In the genomic region with DNA sequence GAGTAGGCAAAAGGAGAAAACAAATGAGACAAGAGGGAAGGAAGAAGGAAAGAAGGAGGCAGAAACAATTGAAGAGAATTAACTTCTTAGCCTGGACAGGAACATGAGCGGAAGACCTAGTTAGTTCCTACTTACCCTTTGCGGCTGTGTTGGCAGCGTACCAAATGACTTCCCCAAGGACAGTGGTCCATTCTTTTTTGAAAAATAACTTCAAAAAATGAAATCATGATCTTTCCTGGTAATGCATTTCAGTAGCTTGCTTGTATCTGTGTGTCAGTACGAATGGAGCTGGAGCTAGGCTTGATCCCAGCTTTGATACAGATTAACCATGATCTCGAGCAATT, we compare ENCODE assay signal across 13 cellular contexts. TPM values are rescaled to one million over a fixed set of nuclear protein-coding genes. Genes with fewer than 3 reads are reported as not detected.
DNase-seq lines count a peak whose midpoint lies in the region; ATAC-seq and TF ChIP-seq lines count a peak whose summit lies in the region.
"Had no signal": no experiment of that assay in that cellular context is flagged by ENCODE, and none has a peak within 500 bp of the region (broad histone marks: within the 10 kb centered on the region; RNA-seq: fewer than 3 reads in every experiment).

No MANE protein-coding gene starts in this region.

- no peak overlapping the region for H3K4me3 Mint-ChIP-seq in activated CD4-positive, alpha-beta memory T cell treated with anti-CD3 and anti-CD28 coated beads for 36 hours
- H3K4me3 Mint-ChIP-seq: activated CD4-positive, alpha-beta T cell treated with anti-CD3 and anti-CD28 coated beads, Interleukin-2, amount 10 ng/mL, durations not matched to agents 24 days and 14 days; activated T-helper 17 cell treated with anti-CD3 and anti-CD28 coated beads, Interleukin-2, amount 50 U/mL, for 72 hours had no signal

- POLR2A ChIA-PET in activated CD4-positive, alpha-beta memory T cell treated with anti-CD3 and anti-CD28 coated beads for 36 hours (lab: Charles Lee) = no interaction called here

- intact Hi-C loops in Right ventricle myocardium inferior (cut with DNase I) (loop anchor here (5.0 kb wide), 1 partner anchor 60 kb away; no protein-coding TSS in a partner anchor), cardiac septum (cut with DNase I) (no loop called here), uterus (cut with DNase I; ENCODE audit: low total_unique reads) (no loop called here)
- intact Hi-C loops in activated CD4-positive, alpha-beta memory T cell treated with anti-CD3 and anti-CD28 coated beads for 36 hours (cut with micrococcal nuclease) = no loop called here

- H3K4me1 ChIP-seq in muscle layer of duodenum (ENCODE audit: control insufficient read depth in 1 of 2, insufficient read depth in 2 of 2, low read length in 2 of 2) (no peaks in the 10 kb centered on the region), uterus (no peaks in the 10 kb centered on the region)

- H3K27ac ChIP-seq in brain microvascular endothelial cell (peak overlapping the region; percentile 50), muscle layer of duodenum (ENCODE audit: low read length) (peak overlapping the region; percentile 35), uterus (peak overlapping the region; percentile 51 to 65)

- H3K27me3 ChIP-seq in brain microvascular endothelial cell (replicated peaks) (no peaks in the 10 kb centered on the region), muscle layer of duodenum (ENCODE audit: low read depth, low read length) (no peaks in the 10 kb centered on the region), uterus (no peaks in the 10 kb centered on the region)

- DNase-seq in Right ventricle myocardium inferior (ENCODE audit: missing footprints) (no peak), cardiac septum (ENCODE audit: low spot score) (no peak), brain microvascular endothelial cell (peak; percentile 25), uterus (peak in 1 of 2 donors; percentile 39), activated gamma-delta T cell treated with Interleukin-2 at 50 U/mL for 16 hours (no peak)
- no peak for DNase-seq in activated T-cell treated with anti-CD3 and anti-CD28 coated beads, Interleukin-2, amount 50 U/mL, for 48 hours
- no peak for DNase-seq in activated CD4-positive, alpha-beta memory T cell treated with anti-CD3 and anti-CD28 coated beads for 36 hours
- DNase-seq: activated CD4-positive, alpha-beta T cell treated with anti-CD3 and anti-CD28 coated beads, Interleukin-2, amount 10 ng/mL, durations not matched to agents 24 days and 14 days; DMS79 treated with DMSO at 0.1 percent for 48 hours; T-helper 1 cell had no signal

- H3K27ac Mint-ChIP-seq in activated CD4-positive, alpha-beta memory T cell treated with anti-CD3 and anti-CD28 coated beads for 36 hours = no peak overlapping the region
- H3K27ac Mint-ChIP-seq: activated CD4-positive, alpha-beta T cell treated with anti-CD3 and anti-CD28 coated beads, Interleukin-2, amount 10 ng/mL, durations not matched to agents 24 days and 14 days; activated T-helper 17 cell treated with anti-CD3 and anti-CD28 coated beads, Interleukin-2, amount 50 U/mL, for 72 hours had no signal

- no peaks in the 10 kb centered on the region for H3K9me3 ChIP-seq in muscle layer of duodenum (ENCODE audit: control insufficient read depth in 1 of 2, low read length in 2 of 2)
- H3K9me3 ChIP-seq in uterus = no peaks in the 10 kb centered on the region

- TF ChIP-seq CTCF in brain microvascular endothelial cell (IDR thresholded peaks at IDR 0.05; ENCODE audit: low read depth, low read length, missing control alignments) (no peak), uterus (IDR thresholded peaks at IDR 0.05) (no peak)

- H3K36me3 ChIP-seq in brain microvascular endothelial cell (replicated peaks) (no peaks in the 10 kb centered on the region), muscle layer of duodenum (ENCODE audit: control insufficient read depth in 1 of 2, insufficient read depth in 2 of 2, low read length in 2 of 2) (no peaks in the 10 kb centered on the region), uterus (no peaks in the 10 kb centered on the region)

- H3K27me3 Mint-ChIP-seq in activated CD4-positive, alpha-beta memory T cell treated with anti-CD3 and anti-CD28 coated beads for 36 hours = peaks cover 26% of the 10 kb centered on the region

- no peaks in the 10 kb centered on the region for H3K4me1 Mint-ChIP-seq in activated CD4-positive, alpha-beta memory T cell treated with anti-CD3 and anti-CD28 coated beads for 36 hours (ENCODE audit: low read depth)
- H3K4me1 Mint-ChIP-seq: activated T-helper 17 cell treated with anti-CD3 and anti-CD28 coated beads, Interleukin-2, amount 50 U/mL, for 72 hours had no signal

- H3K4me3 ChIP-seq in brain microvascular endothelial cell (ENCODE audit: low read depth, low read length) (no peak overlapping the region), muscle layer of duodenum (ENCODE audit: low read depth in 1 of 2, low read length in 2 of 2) (no peak overlapping the region), uterus (no peak overlapping the region)
- H3K4me3 ChIP-seq: GM12878 had no signal

- in situ Hi-C loops in brain microvascular endothelial cell (cut with HindIII; ENCODE audit: low pct_ligation_motif_present, low sequenced_read_pairs) = no loop called here

- no peaks in the 10 kb centered on the region for H3K36me3 Mint-ChIP-seq in activated CD4-positive, alpha-beta memory T cell treated with anti-CD3 and anti-CD28 coated beads for 36 hours

- ATAC-seq in Right ventricle myocardium inferior = peak; percentile 8
- ATAC-seq: activated T-helper 17 cell treated with anti-CD3 and anti-CD28 coated beads, Interleukin-2, amount 50 U/mL, for 72 hours; GM12878 had no signal

- CTCF ChIA-PET in activated CD4-positive, alpha-beta memory T cell treated with anti-CD3 and anti-CD28 coated beads for 36 hours (lab: Charles Lee) = interaction anchor here (2.0 kb wide), 1 partner anchor 174 kb away, joined by 9 read pairs; no protein-coding TSS in a partner anchor

- no peaks in the 10 kb centered on the region for H3K9me3 Mint-ChIP-seq in activated CD4-positive, alpha-beta memory T cell treated with anti-CD3 and anti-CD28 coated beads for 36 hours
- H3K9me3 Mint-ChIP-seq: activated T-helper 17 cell treated with anti-CD3 and anti-CD28 coated beads, Interleukin-2, amount 50 U/mL, for 72 hours had no signal

- TF ChIP-seq POLR2A in uterus (IDR thresholded peaks at IDR 0.05) = no peak

RNA-seq across cellular contexts. Expression of a gene that starts 41.5 kb away (rescaled TPM):
- 0.38 TPM for total RNA-seq in Right ventricle myocardium inferior
- total RNA-seq in cardiac septum = 1.7 TPM
- 1 to 10 TPM in 2 of 4 donors, not detected in 2; 2.8 to 3.3 TPM for total RNA-seq in uterus
- not detected for total RNA-seq in activated CD4-positive, alpha-beta memory T cell treated with anti-CD3 and anti-CD28 coated beads for 36 hours
- total RNA-seq: activated CD4-positive, alpha-beta T cell treated with anti-CD3 and anti-CD28 coated beads, Interleukin-2, amount 10 ng/mL, durations not matched to agents 24 days and 14 days had no signal
